26 cellular contexts compared by ENCODE assay signal in genomic region chr18:26051845-26052244, GRCh38. TPM values are rescaled to one million over a fixed set of nuclear protein-coding genes. Genes with fewer than 3 reads are reported as not detected.
A peak's percentile ranks its signal among the peaks of the same experiment; 100 is the strongest.
DNase-seq lines count a peak whose midpoint lies in the region; ATAC-seq, FAIRE-seq and TF ChIP-seq lines count a peak whose summit lies in the region.
"Had no signal": no experiment of that assay in that cellular context is flagged by ENCODE, and none has a peak within 500 bp of the region (broad histone marks: within the 10 kb centered on the region; RNA-seq: fewer than 3 reads in every experiment).

No MANE protein-coding gene starts in this region.

- H2AFZ ChIP-seq in endothelial cell of umbilical vein (ENCODE audit: low read depth, low read length), result no peak overlapping the region
- H2AFZ ChIP-seq: GM23248 had no signal

- DNase-seq in D721Med (ENCODE audit: insufficient read length, low spot score) (no peak), RPMI8226 (peak; percentile 15), endothelial cell of umbilical vein (ENCODE audit: low read depth, low spot score) (peak; percentile 34)
- no peak for DNase-seq in activated CD8-positive, alpha-beta memory T cell treated with anti-CD3 and anti-CD28 coated beads, Interleukin-2, amount 50 U/mL, for 48 hours
- DNase-seq: activated CD4-positive, alpha-beta T cell treated with anti-CD3 and anti-CD28 coated beads for 4 hours; activated effector memory CD4-positive, alpha-beta T cell treated with Interleukin-2 at 50 U/mL for 16 hours; adrenal gland; GDM1; mesendoderm; naive thymus-derived CD8-positive, alpha-beta T cell; NCI-H2029 treated with DMSO at 0.1 percent for 48 hours; NCI-H510A treated with DMSO at 0.1 percent for 48 hours; stimulated activated CD4-positive, alpha-beta T cell treated with anti-CD3 and anti-CD28 coated beads, Interleukin-2, amount 100 ng/mL, for 24 hours; stimulated activated naive CD4-positive, alpha-beta T cell treated with Interleukin-2 at 50 U/mL for 16 hours; T1000 had no signal

- no peak overlapping the region for H3K27ac ChIP-seq in endothelial cell of umbilical vein (ENCODE audit: insufficient read depth, low read depth, low read length)
- H3K27ac ChIP-seq: adrenal gland, epithelial cell of prostate, foreskin keratinocyte, GM23248, SK-N-MC had no signal

- no peaks in the 10 kb centered on the region for H3K4me1 ChIP-seq in endothelial cell of umbilical vein (ENCODE audit: control insufficient read depth, extremely low read depth, insufficient read depth, low read length)
- H3K4me1 ChIP-seq: foreskin keratinocyte had no signal

- no peak overlapping the region for H3K4me3 ChIP-seq in endothelial cell of umbilical vein (replicated peaks in 1 of 3; ENCODE audit: insufficient read depth in 1 of 3, low read depth in 1 of 3, low read length in 3 of 3)
- H3K4me3 ChIP-seq: adrenal gland, GM12878, GM23248, SK-N-MC had no signal

- intact Hi-C loops in endothelial cell of umbilical vein (cut with micrococcal nuclease), result loop anchor here (5.0 kb wide), 1 partner anchor 35 kb away; no protein-coding TSS in a partner anchor

- peak; percentile 53 for FAIRE-seq in D721Med (lab: Jason Lieb, UNC)
- FAIRE-seq in endothelial cell of umbilical vein (lab: Jason Lieb, UNC), result no peak
- FAIRE-seq: bronchial epithelial cell had no signal

- ATAC-seq in HG03520 (IDR thresholded peaks at IDR 0.05; ENCODE audit: unreplicated experiment) (no peak), HG02759 (IDR thresholded peaks at IDR 0.05; ENCODE audit: unreplicated experiment) (no peak), HG02840 (IDR thresholded peaks at IDR 0.05; ENCODE audit: low FRiP score, unreplicated experiment) (no peak)
- ATAC-seq: GM12878; naive thymus-derived CD8-positive, alpha-beta T cell; Panc1 had no signal

- CTCF ChIA-PET in endothelial cell of umbilical vein (lab: Charles Lee), result interaction anchor here (1.1 kb wide), 1 partner anchor 8 kb away, joined by 10 read pairs; no protein-coding TSS in a partner anchor

- H3K4me2 ChIP-seq in endothelial cell of umbilical vein (ENCODE audit: insufficient read depth, low read length), result no peak overlapping the region

- H3K9me1 ChIP-seq in endothelial cell of umbilical vein (replicated peaks; ENCODE audit: control insufficient read depth, extremely low read depth, insufficient read depth, low read length), result no peaks in the 10 kb centered on the region

- POLR2A ChIA-PET in endothelial cell of umbilical vein (lab: Charles Lee), result no interaction called here

- H4K20me1 ChIP-seq in endothelial cell of umbilical vein (replicated peaks; ENCODE audit: control insufficient read depth, extremely low read depth, insufficient read depth, low read length), result peaks cover 2% of the 10 kb centered on the region

- H3K27me3 ChIP-seq in endothelial cell of umbilical vein (ENCODE audit: control insufficient read depth in 2 of 2, insufficient read depth in 2 of 2, low read length in 2 of 2), result no peaks in the 10 kb centered on the region
- H3K27me3 ChIP-seq: adrenal gland, foreskin keratinocyte had no signal

- H3K9ac ChIP-seq in endothelial cell of umbilical vein (replicated peaks; ENCODE audit: extremely low read depth, insufficient read depth, low read length), result no peak overlapping the region
- H3K9ac ChIP-seq: GM23248 had no signal

- BruUV-seq in endothelial cell of umbilical vein (replicated peaks; lab: Mats Ljungman, UMichigan), result no TSS peak

- peak; percentile 40 for TF ChIP-seq CTCF in D721Med (IDR thresholded peaks at IDR 0.05; ENCODE audit: insufficient read depth, missing control alignments)
- TF ChIP-seq CTCF in LNCAP (IDR thresholded peaks at IDR 0.05), result peak; percentile 52
- TF ChIP-seq CTCF in endothelial cell of umbilical vein (IDR thresholded peaks at IDR 0.05; ENCODE audit: extremely low read depth in 1 of 2, insufficient read depth in 1 of 2, low read depth in 1 of 2, low read length in 2 of 2), result no peak

- peaks cover 0 to 13% of the 10 kb centered on the region in 2 experiments for H3K36me3 ChIP-seq in endothelial cell of umbilical vein (ENCODE audit: control insufficient read depth in 2 of 2, extremely low read depth in 1 of 2, insufficient read depth in 2 of 2, low read length in 2 of 2)

- no peaks in the 10 kb centered on the region for H3K9me3 ChIP-seq in endothelial cell of umbilical vein (replicated peaks; ENCODE audit: control insufficient read depth, insufficient read depth, low read length)
- H3K9me3 ChIP-seq: adrenal gland had no signal

- dilution Hi-C loops in endothelial cell of umbilical vein (cut with MboI; ENCODE audit: extremely low pct_ligation_motif_present, low sequenced_read_pairs), result no loop called here

- peaks cover 12% of the 10 kb centered on the region for H3K79me2 ChIP-seq in endothelial cell of umbilical vein (ENCODE audit: control insufficient read depth, insufficient read depth, low read length)

- TF ChIP-seq POLR2A in endothelial cell of umbilical vein (IDR thresholded peaks at IDR 0.05; ENCODE audit: low read depth, low read length), result no peak

TF ChIP-seq in endothelial cell of umbilical vein, 7 proteins besides CTCF, POLR2A, EP300 and RAD21:
- no peak for TF ChIP-seq MAX (IDR thresholded peaks at IDR 0.05; ENCODE audit: insufficient read depth, insufficient read length)
- TF ChIP-seq FOS (IDR thresholded peaks at IDR 0.05; ENCODE audit: borderline replicate concordance, insufficient read depth, low read length), result no peak
- TF ChIP-seq POLR2AphosphoS5 (IDR thresholded peaks at IDR 0.05; ENCODE audit: insufficient read depth, low read depth, low read length), result no peak
- TF ChIP-seq EZH2 (IDR thresholded peaks at IDR 0.05; ENCODE audit: borderline replicate concordance, low read depth, low read length, severe bottlenecking), result no peak
- no peak for TF ChIP-seq GATA2 (IDR thresholded peaks at IDR 0.05; ENCODE audit: insufficient read depth, insufficient read length, low read depth, low read length)

RNA-seq across cellular contexts. Expression of gene SS18, which starts 38.6 kb away (rescaled TPM):
- total RNA-seq in endothelial cell of umbilical vein, result 68.4 TPM in 2 replicates
- polyA plus RNA-seq in endothelial cell of umbilical vein, result 124 and 204 TPM in 2 replicates
- 73.7 and 85.0 TPM in 2 replicates for polyA plus RNA-seq in endothelial cell of umbilical vein (2011; cell fraction: cytosol; rRNA removed)
- polyA plus RNA-seq in endothelial cell of umbilical vein (2011; cell fraction: nucleus; rRNA removed), result 337 and 478 TPM in 2 replicates
- polyA plus RNA-seq in endothelial cell of umbilical vein (2012), result 44.0 and 54.1 TPM in 2 replicates
- 245 and 263 TPM in 2 replicates for polyA minus RNA-seq in endothelial cell of umbilical vein
- polyA minus RNA-seq in endothelial cell of umbilical vein (2011; cell fraction: cytosol; rRNA and poly(A)+ RNA removed), result 140 TPM
- 324 and 437 TPM in 2 replicates for polyA minus RNA-seq in endothelial cell of umbilical vein (2011; cell fraction: nucleus; rRNA and poly(A)+ RNA removed)

Comparison
In these comparisons a context has a peak if more than half of its experiments do, and no peak if none do; other contexts are left out.
1. DNase-seq: peak in RPMI8226 (single experiment) and endothelial cell of umbilical vein (single experiment); none in D721Med (single experiment) and activated CD8-positive, alpha-beta memory T cell treated with anti-CD3 and anti-CD28 coated beads, Interleukin-2, amount 50 U/mL, for 48 hours (single experiment).
2. CTCF ChIP-seq: peak in D721Med (single experiment) and LNCAP (single experiment); none in endothelial cell of umbilical vein (0 of 2).